In genomic region chr4:7425171-7425570, GRCh38 we compare ENCODE assay signal across 26 cellular contexts. TPM values are rescaled to one million over a fixed set of nuclear protein-coding genes. Genes with fewer than 3 reads are reported as not detected.
DNase-seq lines count a peak whose midpoint lies in the region; ATAC-seq and TF ChIP-seq lines count a peak whose summit lies in the region.
"Had no signal": no experiment of that assay in that cellular context is flagged by ENCODE, and none has a peak within 500 bp of the region (broad histone marks: within the 10 kb centered on the region; RNA-seq: fewer than 3 reads in every experiment).

No MANE protein-coding gene starts in this region.

- no peak for ATAC-seq in activated CD4-positive, CD25-positive, alpha-beta regulatory T cell treated with anti-CD3 and anti-CD28 coated beads, Interleukin-2, amount 50 U/mL, for 24 hours
- ATAC-seq in natural killer cell treated with Interleukin-12 subunit alpha and Interleukin-12 subunit beta and Interleukin-15 and Interleukin-18, amount 100 ng/mL, for 72 hours = no peak
- ATAC-seq in natural killer cell (no peak), HG03521 (IDR thresholded peaks at IDR 0.05; ENCODE audit: unreplicated experiment) (no peak)
- ATAC-seq: heart left ventricle; left lobe of liver; stimulated activated naive B cell treated with anti-CD40 and anti-IgM and Interleukin-4, amounts not matched to agents 10 μg/mL and 1 μg/mL and 100 μg/mL, for 72 hours had no signal

- no peak overlapping the region for H4K91ac ChIP-seq in neuronal stem cell (ENCODE audit: low read depth, low read length, poor library complexity)

- H3K27me3 Mint-ChIP-seq in natural killer cell treated with Interleukin-12 subunit alpha and Interleukin-12 subunit beta and Interleukin-15 and Interleukin-18, amount 100 ng/mL, for 72 hours = peaks cover 12 to 27% of the 10 kb centered on the region in 2 donors
- peaks cover 25 to 44% of the 10 kb centered on the region in 2 donors for H3K27me3 Mint-ChIP-seq in natural killer cell (ENCODE audit: low read depth in 2 of 2)
- H3K27me3 Mint-ChIP-seq: stimulated activated naive B cell treated with anti-CD40 and anti-IgM and Interleukin-4, amounts not matched to agents 10 μg/mL and 1 μg/mL and 100 μg/mL, for 72 hours had no signal

- TF ChIP-seq CTCF in natural killer cell (IDR thresholded peaks at IDR 0.05) (no peak), thyroid gland (IDR thresholded peaks at IDR 0.05) (no peak)

- TF ChIP-seq POLR2A in thyroid gland (IDR thresholded peaks at IDR 0.05) = no peak

- no peak overlapping the region for H2BK5ac ChIP-seq in neuronal stem cell (ENCODE audit: low read length)

- H3K9me3 Mint-ChIP-seq in natural killer cell treated with Interleukin-12 subunit alpha and Interleukin-12 subunit beta and Interleukin-15 and Interleukin-18, amount 100 ng/mL, for 72 hours = no peaks in the 10 kb centered on the region
- no peaks in the 10 kb centered on the region for H3K9me3 Mint-ChIP-seq in natural killer cell
- H3K9me3 Mint-ChIP-seq: stimulated activated naive B cell treated with anti-CD40 and anti-IgM and Interleukin-4, amounts not matched to agents 10 μg/mL and 1 μg/mL and 100 μg/mL, for 72 hours had no signal

- no peak overlapping the region for H2BK120ac ChIP-seq in neuronal stem cell (ENCODE audit: low read depth, low read length)

- intact Hi-C loops in natural killer cell (cut with micrococcal nuclease) = no loop called here
- intact Hi-C loops in thyroid gland (cut with DNase I) = no loop called here

- no peak overlapping the region for H3K4me2 ChIP-seq in neuronal stem cell (ENCODE audit: insufficient read depth, low read length, poor library complexity, severe bottlenecking)
- H3K4me2 ChIP-seq: smooth muscle cell had no signal

- H2AK5ac ChIP-seq in neuronal stem cell (ENCODE audit: low read depth, low read length) = peak overlapping the region; percentile 2

- H3K9me3 ChIP-seq in neuronal stem cell (replicated peaks in 1 of 2; ENCODE audit: control insufficient read depth in 2 of 2, insufficient read depth in 1 of 2, low read depth in 1 of 2, low read length in 2 of 2) (no peaks in the 10 kb centered on the region), thyroid gland (no peaks in the 10 kb centered on the region)
- H3K9me3 ChIP-seq: Caco-2, heart left ventricle had no signal

- H2BK15ac ChIP-seq in neuronal stem cell (ENCODE audit: low read length) = no peak overlapping the region

- no peak overlapping the region for H2AFZ ChIP-seq in neuronal stem cell (ENCODE audit: low read length)

- no peak overlapping the region for H2BK12ac ChIP-seq in neuronal stem cell (ENCODE audit: low read length)

- no peaks in the 10 kb centered on the region for H3K36me3 Mint-ChIP-seq in natural killer cell treated with Interleukin-12 subunit alpha and Interleukin-12 subunit beta and Interleukin-15 and Interleukin-18, amount 100 ng/mL, for 72 hours
- no peaks in the 10 kb centered on the region for H3K36me3 Mint-ChIP-seq in natural killer cell
- H3K36me3 Mint-ChIP-seq: stimulated activated naive B cell treated with anti-CD40 and anti-IgM and Interleukin-4, amounts not matched to agents 10 μg/mL and 1 μg/mL and 100 μg/mL, for 72 hours had no signal

- H3K4me1 Mint-ChIP-seq in natural killer cell treated with Interleukin-12 subunit alpha and Interleukin-12 subunit beta and Interleukin-15 and Interleukin-18, amount 100 ng/mL, for 72 hours (ENCODE audit: low read depth in 2 of 2) = peaks cover 0 to 3% of the 10 kb centered on the region in 2 donors
- peaks cover 0 to 3% of the 10 kb centered on the region in 2 donors for H3K4me1 Mint-ChIP-seq in natural killer cell
- H3K4me1 Mint-ChIP-seq: stimulated activated naive B cell treated with anti-CD40 and anti-IgM and Interleukin-4, amounts not matched to agents 10 μg/mL and 1 μg/mL and 100 μg/mL, for 72 hours had no signal

- H3K9ac ChIP-seq in neuronal stem cell (ENCODE audit: low read depth, low read length, poor library complexity) = no peak overlapping the region

- no peak overlapping the region for H3K14ac ChIP-seq in neuronal stem cell (ENCODE audit: low read length)

- no peak overlapping the region for H4K8ac ChIP-seq in neuronal stem cell (ENCODE audit: low read depth, low read length)

- H3K27ac ChIP-seq in neuronal stem cell (replicated peaks; ENCODE audit: low read length) (no peak overlapping the region), thyroid gland (no peak overlapping the region)
- H3K27ac ChIP-seq: heart left ventricle had no signal

- DNase-seq in activated CD4-positive, CD25-positive, alpha-beta regulatory T cell treated with anti-CD3 and anti-CD28 coated beads, Interleukin-2, amount 50 U/mL, for 72 hours = peak; percentile 9
- peak; percentile 16 for DNase-seq in natural killer cell treated with Interleukin-12 subunit alpha and Interleukin-12 subunit beta and Interleukin-15 and Interleukin-18, amount 100 ng/mL, for 72 hours (ENCODE audit: low spot score)
- DNase-seq in natural killer cell (no peak), neuronal stem cell (ENCODE audit: low spot score) (no peak), thyroid gland (no peak), NCI-H446 (lab: John Stamatoyannopoulos, UW) (no peak)
- DNase-seq: 8988T; activated CD4-positive, alpha-beta T cell treated with anti-CD3 and anti-CD28 coated beads, Interleukin-2, amount 50 U/mL, for 4 hours; DND-41; effector CD4-positive, alpha-beta T cell; NCI-H1092; NCI-H2029; NCI-H345; stimulated activated CD4-positive, alpha-beta T cell treated with anti-CD3 and anti-CD28 coated beads, Interleukin-2, amount 100 ng/mL, for 48 hours; stimulated activated naive B cell treated with anti-CD40 and anti-IgM and Interleukin-4, amounts not matched to agents 10 μg/mL and 1 μg/mL and 100 μg/mL, for 72 hours had no signal

- H3K36me3 ChIP-seq in neuronal stem cell (replicated peaks in 1 of 2; ENCODE audit: control insufficient read depth in 2 of 2, insufficient read depth in 2 of 2, low read length in 2 of 2) (no peaks in the 10 kb centered on the region), thyroid gland (no peaks in the 10 kb centered on the region)
- H3K36me3 ChIP-seq: heart left ventricle had no signal

- H3K18ac ChIP-seq in neuronal stem cell (ENCODE audit: low read length) = peak overlapping the region; percentile 40

- no peak overlapping the region for H3K4me3 ChIP-seq in neuronal stem cell (ENCODE audit: low read length in 2 of 2)
- H3K4me3 ChIP-seq in thyroid gland (replicated peaks in 1 of 3) = no peak overlapping the region
- H3K4me3 ChIP-seq: heart left ventricle, smooth muscle cell had no signal

- no peak overlapping the region for H3K23ac ChIP-seq in neuronal stem cell (ENCODE audit: low read depth, low read length, poor library complexity)

- H3K4me1 ChIP-seq in neuronal stem cell (ENCODE audit: control insufficient read depth in 2 of 2, insufficient read depth in 1 of 2, low read depth in 1 of 2, low read length in 2 of 2) = peaks cover 0 to 12% of the 10 kb centered on the region in 2 donors
- peaks cover 4 to 17% of the 10 kb centered on the region in 2 donors for H3K4me1 ChIP-seq in thyroid gland

- no CpG with 5 or more reads among the region's 15 CpGs for WGBS in neuronal stem cell (ENCODE audit: extremely low coverage in 2 of 2, insufficient read length in 2 of 2, insufficient replicate concordance in 1 of 2), 2 donors
- WGBS in thyroid gland, 2 donors = 94 to 99% methylated on average over 10 to 15 of the region's 15 CpGs

- H3K27ac Mint-ChIP-seq in natural killer cell treated with Interleukin-12 subunit alpha and Interleukin-12 subunit beta and Interleukin-15 and Interleukin-18, amount 100 ng/mL, for 72 hours = no peak overlapping the region
- H3K27ac Mint-ChIP-seq in natural killer cell = no peak overlapping the region
- H3K27ac Mint-ChIP-seq: stimulated activated naive B cell treated with anti-CD40 and anti-IgM and Interleukin-4, amounts not matched to agents 10 μg/mL and 1 μg/mL and 100 μg/mL, for 72 hours had no signal

- no peak overlapping the region for H3K4ac ChIP-seq in neuronal stem cell (ENCODE audit: low read length)

- H3K4me3 Mint-ChIP-seq in natural killer cell treated with Interleukin-12 subunit alpha and Interleukin-12 subunit beta and Interleukin-15 and Interleukin-18, amount 100 ng/mL, for 72 hours = no peak overlapping the region
- no peak overlapping the region for H3K4me3 Mint-ChIP-seq in natural killer cell
- H3K4me3 Mint-ChIP-seq: stimulated activated naive B cell treated with anti-CD40 and anti-IgM and Interleukin-4, amounts not matched to agents 10 μg/mL and 1 μg/mL and 100 μg/mL, for 72 hours had no signal

- H3K79me1 ChIP-seq in neuronal stem cell (ENCODE audit: low read depth, low read length) = peaks cover 2% of the 10 kb centered on the region

- H3K27me3 ChIP-seq in neuronal stem cell (ENCODE audit: control insufficient read depth in 3 of 3, insufficient read depth in 3 of 3, low read depth in 1 of 3, low read length in 3 of 3) = no peaks in the 10 kb centered on the region
- H3K27me3 ChIP-seq in thyroid gland = no peaks in the 10 kb centered on the region
- H3K27me3 ChIP-seq: heart left ventricle had no signal

RNA-seq across cellular contexts. Expression of gene PSAPL1, which starts 9.6 kb away (rescaled TPM):
- not detected for total RNA-seq in natural killer cell treated with Interleukin-12 subunit alpha and Interleukin-12 subunit beta and Interleukin-15 and Interleukin-18, amount 100 ng/mL, for 72 hours
- not detected for total RNA-seq in natural killer cell
- polyA plus RNA-seq in neuronal stem cell (2013, experiment 1 of 2) = 0.01 TPM
- not detected for polyA plus RNA-seq in neuronal stem cell (2013, experiment 2 of 2)
- total RNA-seq in thyroid gland = not detected
- total RNA-seq: cerebellum; epithelial cell of proximal tubule; fibroblast of villous mesenchyme; left lobe of liver; pulmonary artery endothelial cell; smooth muscle cell; T-helper 1 cell treated with Interleukin-12 subunit alpha and Interleukin-12 subunit beta and Interleukin-4 antibody, amounts not matched to agents 30 ng/mL and 1 ng/mL, for 36 hours had no signal
- polyA plus RNA-seq: heart left ventricle, smooth muscle cell had no signal

Comparison
In these comparisons a context has a peak if more than half of its experiments do, and no peak if none do; other contexts are left out.
1. DNase-seq: peak in activated CD4-positive, CD25-positive, alpha-beta regulatory T cell treated with anti-CD3 and anti-CD28 coated beads, Interleukin-2, amount 50 U/mL, for 72 hours (single experiment) and natural killer cell treated with Interleukin-12 subunit alpha and Interleukin-12 subunit beta and Interleukin-15 and Interleukin-18, amount 100 ng/mL, for 72 hours (single experiment); none in natural killer cell (single experiment), neuronal stem cell (single experiment), thyroid gland (0 of 2) and NCI-H446 (0 of 2).